ENCODE assay signal across 1 cellular context in genomic region chr1:21255284-21255942, GRCh38.
TF ChIP-seq lines count a peak whose summit lies in the region.

No MANE protein-coding gene starts in this region.

TF ChIP-seq in HepG2, 621 proteins besides CTCF, POLR2A, EP300 and RAD21 (continued from another document and continues in another):
- TF ChIP-seq ZNF280D (CRISPR knock-in tag; IDR thresholded peaks at IDR 0.05) (no peak), ZSCAN25 (CRISPR knock-in tag; IDR thresholded peaks at IDR 0.05) (peak; percentile 23; the same call in 1 of the 2 replicates), GZF1 (CRISPR knock-in tag; IDR thresholded peaks at IDR 0.05) (no peak), ZC3H13 (CRISPR knock-in tag; IDR thresholded peaks at IDR 0.05) (no peak), ZNF678 (CRISPR knock-in tag; IDR thresholded peaks at IDR 0.05) (no peak), RFX5 (IDR thresholded peaks at IDR 0.05; ENCODE audit: low read depth, low read length) (no peak), ZNF644 (CRISPR knock-in tag; IDR thresholded peaks at IDR 0.05; ENCODE audit: low read depth) (no peak), SMYD3 (CRISPR knock-in tag; IDR thresholded peaks at IDR 0.05) (no peak), CREB1 (IDR thresholded peaks at IDR 0.05) (no peak), CREB1 (CRISPR knock-in tag; IDR thresholded peaks at IDR 0.05) (no peak), E2F5 (CRISPR knock-in tag; conservative IDR thresholded peaks at IDR 0.05) (no peak), ZFYVE20 (CRISPR knock-in tag; IDR thresholded peaks at IDR 0.05; ENCODE audit: borderline replicate concordance, low read depth) (no peak), ZNF275 (CRISPR knock-in tag; IDR thresholded peaks at IDR 0.05; ENCODE audit: borderline replicate concordance) (no peak), ZNF768 (CRISPR knock-in tag; IDR thresholded peaks at IDR 0.05) (no peak), FOSL1 (CRISPR knock-in tag; IDR thresholded peaks at IDR 0.05; ENCODE audit: borderline replicate concordance) (no peak), ZNF513 (CRISPR knock-in tag; conservative IDR thresholded peaks at IDR 0.05) (no peak), AGO1 (IDR thresholded peaks at IDR 0.05; ENCODE audit: low read depth, low read length, poor library complexity, severe bottlenecking) (no peak), ZNF530 (CRISPR knock-in tag; IDR thresholded peaks at IDR 0.05; ENCODE audit: low read depth) (no peak), NR3C1 (CRISPR knock-in tag; IDR thresholded peaks at IDR 0.05) (no peak), ZNF772 (CRISPR knock-in tag; IDR thresholded peaks at IDR 0.05) (no peak), ZBTB25 (CRISPR knock-in tag; IDR thresholded peaks at IDR 0.05) (no peak), MBD4 (IDR thresholded peaks at IDR 0.05; ENCODE audit: borderline replicate concordance, low read length) (no peak), ZNF777 (CRISPR knock-in tag; IDR thresholded peaks at IDR 0.05) (0 out of 2 replicates have a peak, but pooled peaks have one; percentile 34), IRF9 (CRISPR knock-in tag; IDR thresholded peaks at IDR 0.05; ENCODE audit: borderline replicate concordance) (no peak), ZNF503 (CRISPR knock-in tag; IDR thresholded peaks at IDR 0.05) (no peak), KMT2B (CRISPR knock-in tag; IDR thresholded peaks at IDR 0.05) (no peak), JUN (CRISPR knock-in tag; IDR thresholded peaks at IDR 0.05) (no peak), ZBTB38 (CRISPR knock-in tag; IDR thresholded peaks at IDR 0.05) (0 out of 2 replicates have a peak, but pooled peaks have one; percentile 8), HNRNPLL (IDR thresholded peaks at IDR 0.05; ENCODE audit: low read depth, low read length, poor library complexity, severe bottlenecking) (no peak), SOX6 (IDR thresholded peaks at IDR 0.05) (no peak), SOX6 (CRISPR knock-in tag; IDR thresholded peaks at IDR 0.05) (no peak), RBAK (CRISPR knock-in tag; IDR thresholded peaks at IDR 0.05) (no peak), ZNF687 (CRISPR knock-in tag; IDR thresholded peaks at IDR 0.05) (peak; percentile 52), ZNF660 (CRISPR knock-in tag; IDR thresholded peaks at IDR 0.05; ENCODE audit: borderline replicate concordance, low read depth) (no peak), ZNF264 (CRISPR knock-in tag; IDR thresholded peaks at IDR 0.05) (no peak), ZNF614 (CRISPR knock-in tag; IDR thresholded peaks at IDR 0.05; ENCODE audit: borderline replicate concordance) (no peak), ELF3 (CRISPR knock-in tag; IDR thresholded peaks at IDR 0.05) (0 out of 2 replicates have a peak, but pooled peaks have one; percentile 25), ZNF792 (CRISPR knock-in tag; IDR thresholded peaks at IDR 0.05) (no peak), ARID5B (CRISPR knock-in tag; IDR thresholded peaks at IDR 0.05) (peak; percentile 33; the same call in 1 of the 2 replicates), TAF1 (CRISPR knock-in tag; IDR thresholded peaks at IDR 0.05) (no peak), ZNF256 (CRISPR knock-in tag; conservative IDR thresholded peaks at IDR 0.05) (no peak), TOE1 (CRISPR knock-in tag; IDR thresholded peaks at IDR 0.05) (no peak), MYNN (CRISPR knock-in tag; IDR thresholded peaks at IDR 0.05; ENCODE audit: low read depth) (no peak), POLR2G (IDR thresholded peaks at IDR 0.05; ENCODE audit: low read depth, low read length) (no peak), ZSCAN21 (CRISPR knock-in tag; IDR thresholded peaks at IDR 0.05; ENCODE audit: borderline replicate concordance) (no peak)
